In genomic region chr5:138610468-138611294, GRCh38 we compare ENCODE assay signal across 8 cellular contexts.
DNase-seq lines count a peak whose midpoint lies in the region; ATAC-seq and TF ChIP-seq lines count a peak whose summit lies in the region.

No MANE protein-coding gene starts in this region.

- H3K9me3 Mint-ChIP-seq in stimulated activated naive B cell treated with anti-CD40 and anti-IgM and Interleukin-4, amounts not matched to agents 10 μg/mL and 1 μg/mL and 100 μg/mL, for 72 hours: no peaks in the 10 kb centered on the region

- TF ChIP-seq CTCF in brain microvascular endothelial cell (IDR thresholded peaks at IDR 0.05; ENCODE audit: low read depth, low read length, missing control alignments): peak; percentile 67

- in situ Hi-C loops in HAP-1 (cut with MboI; ENCODE audit: low sequenced_read_pairs) (no loop called here), brain microvascular endothelial cell (cut with HindIII; ENCODE audit: low pct_ligation_motif_present, low sequenced_read_pairs) (no loop called here)

- H3K4me3 Mint-ChIP-seq in stimulated activated naive B cell treated with anti-CD40 and anti-IgM and Interleukin-4, amounts not matched to agents 10 μg/mL and 1 μg/mL and 100 μg/mL, for 72 hours: peak overlapping the region; percentile 43 to 56

- H3K27me3 ChIP-seq in HAP-1 (ENCODE audit: low read depth): no peaks in the 10 kb centered on the region; the same call in 1 of the 2 replicates
- H3K27me3 ChIP-seq in brain microvascular endothelial cell (replicated peaks): no peaks in the 10 kb centered on the region

- no peak overlapping the region for H3K27ac Mint-ChIP-seq in stimulated activated naive B cell treated with anti-CD40 and anti-IgM and Interleukin-4, amounts not matched to agents 10 μg/mL and 1 μg/mL and 100 μg/mL, for 72 hours

- H3K27ac ChIP-seq in brain microvascular endothelial cell: no peak overlapping the region

- H3K4me1 ChIP-seq in HAP-1: peaks cover 11% of the 10 kb centered on the region

- H3K27me3 Mint-ChIP-seq in stimulated activated naive B cell treated with anti-CD40 and anti-IgM and Interleukin-4, amounts not matched to agents 10 μg/mL and 1 μg/mL and 100 μg/mL, for 72 hours: peaks cover 36 to 69% of the 10 kb centered on the region in 2 donors

- DNase-seq in HAP-1 (ENCODE audit: low spot score in 2 of 2): no peak
- DNase-seq in brain microvascular endothelial cell: no peak
- no peak for DNase-seq in stimulated activated naive B cell treated with anti-CD40 and anti-IgM and Interleukin-4, amounts not matched to agents 10 μg/mL and 1 μg/mL and 100 μg/mL, for 72 hours
- no peak for DNase-seq in kidney glomerular epithelial cell (lab: John Stamatoyannopoulos, UW)
- no peak for DNase-seq in SKM-1 (lab: John Stamatoyannopoulos, UW; ENCODE audit: unreplicated experiment)

- peak overlapping the region; percentile 25; the same call in 1 of the 2 replicates for H3K4me3 ChIP-seq in HAP-1
- H3K4me3 ChIP-seq in brain microvascular endothelial cell (ENCODE audit: low read depth, low read length): peak overlapping the region; percentile 55
- H3K4me3 ChIP-seq in iPS-18c (ENCODE audit: insufficient read depth, low read depth, low read length): peak overlapping the region; percentile 59

- no peaks in the 10 kb centered on the region for H3K9me3 ChIP-seq in HAP-1
- H3K9me3 ChIP-seq in iPS-18c (ENCODE audit: control insufficient read depth, insufficient read depth, low read length): no peaks in the 10 kb centered on the region

- H3K36me3 Mint-ChIP-seq in stimulated activated naive B cell treated with anti-CD40 and anti-IgM and Interleukin-4, amounts not matched to agents 10 μg/mL and 1 μg/mL and 100 μg/mL, for 72 hours: no peaks in the 10 kb centered on the region

- peak in 1 of 2 donors; percentile 27 for ATAC-seq in stimulated activated naive B cell treated with anti-CD40 and anti-IgM and Interleukin-4, amounts not matched to agents 10 μg/mL and 1 μg/mL and 100 μg/mL, for 72 hours (replicated peaks)
- ATAC-seq in HG03175 (IDR thresholded peaks at IDR 0.05; ENCODE audit: unreplicated experiment): no peak
- no peak for ATAC-seq in HG02840 (IDR thresholded peaks at IDR 0.05; ENCODE audit: low FRiP score, unreplicated experiment)

- no peaks in the 10 kb centered on the region for H3K36me3 ChIP-seq in HAP-1 (replicated peaks)
- no peaks in the 10 kb centered on the region for H3K36me3 ChIP-seq in brain microvascular endothelial cell (replicated peaks)

- peaks cover 11 to 16% of the 10 kb centered on the region in 2 donors for H3K4me1 Mint-ChIP-seq in stimulated activated naive B cell treated with anti-CD40 and anti-IgM and Interleukin-4, amounts not matched to agents 10 μg/mL and 1 μg/mL and 100 μg/mL, for 72 hours
